17 cellular contexts compared by ENCODE assay signal in the genomic region with DNA sequence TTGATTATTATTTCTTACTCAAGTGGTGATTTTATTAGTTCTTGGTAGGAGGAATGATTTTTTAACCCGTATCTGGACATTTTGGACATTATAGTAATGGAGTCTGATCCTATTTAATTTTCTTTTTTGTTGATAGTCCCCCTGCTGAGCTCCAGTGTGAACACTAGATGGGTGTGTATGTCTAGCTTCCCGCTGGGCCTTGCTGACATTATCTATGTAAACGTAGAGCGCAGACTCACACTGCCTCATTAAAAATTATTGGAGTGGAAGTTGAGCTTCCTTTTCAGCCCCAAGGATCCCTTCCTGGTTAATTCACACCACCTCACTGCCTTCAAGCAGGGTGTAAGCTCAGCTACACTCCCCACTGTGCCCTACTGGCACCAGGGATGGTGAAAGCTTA.
"Had no signal": no experiment of that assay in that cellular context is flagged by ENCODE, and none has a peak within 500 bp of the region (broad histone marks: within the 10 kb centered on the region; RNA-seq: fewer than 3 reads in every experiment).

No MANE protein-coding gene starts in this region.

- H3K4me3 Mint-ChIP-seq: activated CD4-positive, alpha-beta memory T cell treated with anti-CD3 and anti-CD28 coated beads for 36 hours; activated CD4-positive, alpha-beta T cell treated with anti-CD3 and anti-CD28 coated beads for 36 hours; activated naive CD4-positive, alpha-beta T cell treated with anti-CD3 and anti-CD28 coated beads, Interleukin-2, amount 10 ng/mL, durations not matched to agents 7 days and 5 days; activated T-cell treated with anti-CD3 and anti-CD28 coated beads, Interleukin-2, amount 50 U/mL, for 24 hours; endodermal cell; memory B cell; natural killer cell treated with Interleukin-12 subunit alpha and Interleukin-12 subunit beta and Interleukin-15 and Interleukin-18, amount 100 ng/mL, for 72 hours had no signal

- ATAC-seq: activated CD4-positive, alpha-beta T cell treated with anti-CD3 and anti-CD28 coated beads for 36 hours; gastrocnemius medialis; left lung; natural killer cell treated with Interleukin-12 subunit alpha and Interleukin-12 subunit beta and Interleukin-15 and Interleukin-18, amount 100 ng/mL, for 72 hours; upper lobe of right lung had no signal

- H3K27ac Mint-ChIP-seq: activated CD4-positive, alpha-beta memory T cell treated with anti-CD3 and anti-CD28 coated beads for 36 hours; activated CD4-positive, alpha-beta T cell treated with anti-CD3 and anti-CD28 coated beads for 36 hours; activated naive CD4-positive, alpha-beta T cell treated with anti-CD3 and anti-CD28 coated beads, Interleukin-2, amount 10 ng/mL, durations not matched to agents 7 days and 5 days; activated T-cell treated with anti-CD3 and anti-CD28 coated beads, Interleukin-2, amount 50 U/mL, for 24 hours; endodermal cell; memory B cell; natural killer cell treated with Interleukin-12 subunit alpha and Interleukin-12 subunit beta and Interleukin-15 and Interleukin-18, amount 100 ng/mL, for 72 hours had no signal

- H3K4me3 ChIP-seq: dorsolateral prefrontal cortex, gastrocnemius medialis, left lung, thoracic aorta, upper lobe of right lung had no signal

- H3K27me3 Mint-ChIP-seq: activated CD4-positive, alpha-beta memory T cell treated with anti-CD3 and anti-CD28 coated beads for 36 hours; activated T-cell treated with anti-CD3 and anti-CD28 coated beads, Interleukin-2, amount 50 U/mL, for 24 hours; memory B cell; natural killer cell treated with Interleukin-12 subunit alpha and Interleukin-12 subunit beta and Interleukin-15 and Interleukin-18, amount 100 ng/mL, for 72 hours had no signal

- H3K27ac ChIP-seq: dorsolateral prefrontal cortex, gastrocnemius medialis, left lung, thoracic aorta, upper lobe of right lung, WERI-Rb-1 had no signal

- DNase-seq: activated CD4-positive, alpha-beta memory T cell treated with anti-CD3 and anti-CD28 coated beads for 36 hours; activated CD4-positive, alpha-beta T cell treated with anti-CD3 and anti-CD28 coated beads for 36 hours; activated naive CD4-positive, alpha-beta T cell treated with anti-CD3 and anti-CD28 coated beads, Interleukin-2, amount 10 ng/mL, durations not matched to agents 7 days and 5 days; activated T-cell treated with anti-CD3 and anti-CD28 coated beads, Interleukin-2, amount 50 U/mL, for 24 hours; dorsolateral prefrontal cortex; endodermal cell; erythroblast; gastrocnemius medialis; islet precursor cell; left lung; stimulated activated CD4-positive, alpha-beta T cell treated with anti-CD3 and anti-CD28 coated beads, Interleukin-12 subunit alpha, Interleukin-12 subunit beta, amount 100 ng/mL, for 4 hours; stimulated activated CD4-positive, alpha-beta T cell treated with anti-CD3 and anti-CD28 coated beads, Interleukin-2, amount 100 ng/mL, for 24 hours; upper lobe of right lung; WERI-Rb-1 had no signal

- H3K36me3 ChIP-seq: gastrocnemius medialis, left lung, thoracic aorta, upper lobe of right lung, WERI-Rb-1 had no signal

- H3K4me1 Mint-ChIP-seq: activated CD4-positive, alpha-beta T cell treated with anti-CD3 and anti-CD28 coated beads for 36 hours; activated naive CD4-positive, alpha-beta T cell treated with anti-CD3 and anti-CD28 coated beads, Interleukin-2, amount 10 ng/mL, durations not matched to agents 7 days and 5 days; memory B cell had no signal

- H3K4me1 ChIP-seq: gastrocnemius medialis, left lung, upper lobe of right lung had no signal

- H3K36me3 Mint-ChIP-seq: activated CD4-positive, alpha-beta memory T cell treated with anti-CD3 and anti-CD28 coated beads for 36 hours; activated naive CD4-positive, alpha-beta T cell treated with anti-CD3 and anti-CD28 coated beads, Interleukin-2, amount 10 ng/mL, durations not matched to agents 7 days and 5 days; memory B cell; natural killer cell treated with Interleukin-12 subunit alpha and Interleukin-12 subunit beta and Interleukin-15 and Interleukin-18, amount 100 ng/mL, for 72 hours had no signal

- H3K9me3 ChIP-seq: gastrocnemius medialis, left lung, thoracic aorta, upper lobe of right lung had no signal

- H3K9me3 Mint-ChIP-seq: activated CD4-positive, alpha-beta memory T cell treated with anti-CD3 and anti-CD28 coated beads for 36 hours; activated naive CD4-positive, alpha-beta T cell treated with anti-CD3 and anti-CD28 coated beads, Interleukin-2, amount 10 ng/mL, durations not matched to agents 7 days and 5 days; activated T-cell treated with anti-CD3 and anti-CD28 coated beads, Interleukin-2, amount 50 U/mL, for 24 hours; endodermal cell; memory B cell; natural killer cell treated with Interleukin-12 subunit alpha and Interleukin-12 subunit beta and Interleukin-15 and Interleukin-18, amount 100 ng/mL, for 72 hours had no signal

- H3K27me3 ChIP-seq: dorsolateral prefrontal cortex, gastrocnemius medialis, left lung, upper lobe of right lung had no signal
